In genomic region chr16:68529608-68529930, GRCh38 we compare ENCODE assay signal across 7 cellular contexts. TPM values are rescaled to one million over a fixed set of nuclear protein-coding genes. Genes with fewer than 3 reads are reported as not detected.
DNase-seq lines count a peak whose midpoint lies in the region; ATAC-seq and TF ChIP-seq lines count a peak whose summit lies in the region.

No MANE protein-coding gene starts in this region.

- H3K4me1 Mint-ChIP-seq in osteocyte (ENCODE audit: unreplicated experiment) = peaks cover 17% of the 10 kb centered on the region

- no peak for TF ChIP-seq CTCF in epithelial cell of proximal tubule (conservative IDR thresholded peaks at IDR 0.05; ENCODE audit: low read depth, low read length)
- no peak for TF ChIP-seq CTCF in osteocyte (IDR thresholded peaks at IDR 0.05)
- TF ChIP-seq CTCF in adrenal gland (IDR thresholded peaks at IDR 0.05) = no peak

- no peaks in the 10 kb centered on the region for H3K27me3 Mint-ChIP-seq in osteocyte (ENCODE audit: unreplicated experiment)

- peak overlapping the region; percentile 51 for H3K4me3 ChIP-seq in MG63
- H3K4me3 ChIP-seq in epithelial cell of proximal tubule (ENCODE audit: low read depth, low read length) = peak overlapping the region; percentile 85
- H3K4me3 ChIP-seq in adrenal gland = peak overlapping the region in 2 of 4 donors; percentile 60 to 97

- peak overlapping the region; percentile 77 for H3K27ac Mint-ChIP-seq in osteocyte (ENCODE audit: unreplicated experiment)

- H3K4me1 ChIP-seq in adrenal gland (replicated peaks in 1 of 2) = peaks cover 4 to 19% of the 10 kb centered on the region in 2 donors

- TF ChIP-seq POLR2A in adrenal gland (IDR thresholded peaks at IDR 0.05) = no peak

- H3K36me3 ChIP-seq in MG63 (no peaks in the 10 kb centered on the region), adrenal gland (replicated peaks in 1 of 2) (no peaks in the 10 kb centered on the region)

- WGBS in adrenal gland, 4 donors = 24 to 43% (median 28%) methylated on average over 4 to 13 of the region's 13 CpGs

- H3K27ac ChIP-seq in adrenal gland = no peak overlapping the region

- intact Hi-C loops in adrenal gland (cut with DNase I) = loop anchor here in 1 of 2 donors (10.0 kb wide), 1 partner anchor 275 kb away; no protein-coding TSS in a partner anchor

- peak overlapping the region; percentile 83 for H3K4me3 Mint-ChIP-seq in osteocyte (ENCODE audit: unreplicated experiment)

- H3K36me3 Mint-ChIP-seq in osteocyte (ENCODE audit: unreplicated experiment) = peaks cover 10% of the 10 kb centered on the region

- no peaks in the 10 kb centered on the region for H3K9me3 ChIP-seq in MG63
- H3K9me3 ChIP-seq in adrenal gland (replicated peaks in 1 of 3) = no peaks in the 10 kb centered on the region

- H3K9me3 Mint-ChIP-seq in osteocyte (ENCODE audit: unreplicated experiment) = peaks cover 13% of the 10 kb centered on the region

- DNase-seq in MG63 = no peak
- no peak for DNase-seq in epithelial cell of proximal tubule (ENCODE audit: low read depth)
- DNase-seq in osteocyte (ENCODE audit: extremely low spot score, unreplicated experiment) = no peak
- DNase-seq in adrenal gland = no peak
- DNase-seq in NCI-H1436 treated with DMSO at 0.1 percent for 48 hours (lab: John Stamatoyannopoulos, UW) = no peak
- DNase-seq in stimulated activated CD8-positive, alpha-beta memory T cell treated with anti-CD3 and anti-CD28 coated beads, Interleukin-4, amount 100 ng/mL, for 48 hours = no peak

- ATAC-seq in GM21786 (IDR thresholded peaks at IDR 0.05; ENCODE audit: unreplicated experiment) = peak; percentile 16

- H3K27me3 ChIP-seq in MG63 (no peaks in the 10 kb centered on the region), adrenal gland (no peaks in the 10 kb centered on the region)

RNA-seq across cellular contexts. Expression of gene ZFP90, which starts 9.5 kb away (rescaled TPM):
- 2.8 and 6.3 TPM in 2 replicates for total RNA-seq in MG63 (2014; rRNA removed; shearing (Covaris generic); ENCODE audit: low replicate concordance)
- total RNA-seq in epithelial cell of proximal tubule (16.2 and 23.9 TPM in 2 replicates), osteocyte (34.8 and 36.3 TPM in 2 replicates), adrenal gland (10 to 100 TPM; 11.4 to 28.6 (median 21.4) TPM)
- 10 to 100 TPM in 2 of 3 donors, 1 to 10 TPM in 1; 7.1 to 14.7 (median 12.4) TPM for polyA plus RNA-seq in adrenal gland
